24 cellular contexts compared by ENCODE assay signal in the genomic region with DNA sequence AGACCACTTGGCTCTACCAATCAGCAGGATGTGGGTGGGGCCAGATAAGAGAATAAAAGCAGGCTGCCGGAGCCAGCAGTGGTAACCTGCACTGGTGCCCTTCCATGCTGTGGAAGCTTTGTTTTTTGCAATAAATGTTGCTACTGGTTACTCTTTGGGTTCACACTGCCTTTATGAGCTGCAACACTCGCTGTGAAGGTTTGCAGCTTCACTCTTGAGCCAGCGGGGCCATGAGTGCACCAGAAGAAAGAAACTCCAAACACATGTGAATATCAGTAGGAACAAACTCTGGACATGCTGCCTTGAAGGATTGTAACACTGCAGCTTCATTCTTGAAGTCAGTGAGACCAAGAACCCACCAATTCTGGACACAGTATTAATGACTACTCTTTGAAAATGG.
"Had no signal": no experiment of that assay in that cellular context is flagged by ENCODE, and none has a peak within 500 bp of the region (broad histone marks: within the 10 kb centered on the region; RNA-seq: fewer than 3 reads in every experiment).

No MANE protein-coding gene starts in this region.

- H3K27ac ChIP-seq: left lung, lower lobe of right lung, ovary, right atrium auricular region, right lobe of liver, suprapubic skin, thoracic aorta, tibial artery, upper lobe of right lung had no signal

- H3K4me3 ChIP-seq: left lung, lower lobe of right lung, mucosa of descending colon, ovary, right atrium auricular region, right lobe of liver, suprapubic skin, thoracic aorta, tibial artery, upper lobe of right lung had no signal

- ATAC-seq: left colon; left lung; lower lobe of right lung; mucosa of descending colon; naive thymus-derived CD4-positive, alpha-beta T cell; natural killer cell treated with Interleukin-12 subunit alpha and Interleukin-12 subunit beta and Interleukin-15 and Interleukin-18, amount 100 ng/mL, for 72 hours; right lobe of liver; stimulated activated naive B cell treated with anti-CD40 and anti-IgM and Interleukin-4, amounts not matched to agents 10 μg/mL and 1 μg/mL and 100 μg/mL, for 72 hours; upper lobe of right lung had no signal

- H3K4me1 ChIP-seq: left lung, lower lobe of right lung, right atrium auricular region, right lobe of liver, suprapubic skin, tibial artery, upper lobe of right lung had no signal

- H3K36me3 ChIP-seq: left lung, lower lobe of right lung, ovary, right atrium auricular region, right lobe of liver, suprapubic skin, thoracic aorta, tibial artery, upper lobe of right lung had no signal

- DNase-seq: hypothalamus; immature natural killer cell; kidney; left colon; left lung; lower lobe of right lung; mammary epithelial cell; midbrain; mucosa of descending colon; naive thymus-derived CD4-positive, alpha-beta T cell; ovary; right lobe of liver; stimulated activated CD4-positive, alpha-beta T cell treated with anti-CD3 and anti-CD28 coated beads, Interleukin-12 subunit alpha, Interleukin-12 subunit beta, amount 100 ng/mL, for 4 hours; stimulated activated CD4-positive, alpha-beta T cell treated with anti-CD3 and anti-CD28 coated beads, Interleukin-15, amount 100 ng/mL, for 24 hours; stimulated activated CD4-positive, alpha-beta T cell treated with anti-CD3 and anti-CD28 coated beads, Interleukin-2, amount 100 ng/mL, for 24 hours; stimulated activated CD4-positive, alpha-beta T cell treated with anti-CD3 and anti-CD28 coated beads, Interleukin-4, amount 100 ng/mL, for 1 hour; stimulated activated naive B cell treated with anti-CD40 and anti-IgM and Interleukin-4, amounts not matched to agents 10 μg/mL and 1 μg/mL and 100 μg/mL, for 72 hours; tibial artery; trophoblast cell; upper lobe of right lung had no signal

- H3K27me3 ChIP-seq: left lung, ovary, right atrium auricular region, right lobe of liver, suprapubic skin, tibial artery, upper lobe of right lung had no signal

- H3K9me3 ChIP-seq: left lung, lower lobe of right lung, mucosa of descending colon, ovary, right atrium auricular region, right lobe of liver, suprapubic skin, thoracic aorta, tibial artery, upper lobe of right lung had no signal
